ENCODE assay signal across 1 cellular context in genomic region chr1:198674009-198674408, GRCh38.
TF ChIP-seq lines count a peak whose summit lies in the region.

No MANE protein-coding gene starts in this region.

TF ChIP-seq in IMR-90, 13 proteins besides CTCF, POLR2A, EP300 and RAD21:
- TF ChIP-seq FOS (IDR thresholded peaks at IDR 0.05; ENCODE audit: low read depth, low read length) = no peak
- TF ChIP-seq MAZ (IDR thresholded peaks at IDR 0.05; ENCODE audit: borderline replicate concordance, low read depth, low read length) = no peak
- TF ChIP-seq BHLHE40 (IDR thresholded peaks at IDR 0.05; ENCODE audit: low read depth, low read length) = no peak
- no peak for TF ChIP-seq MXI1 (IDR thresholded peaks at IDR 0.05; ENCODE audit: borderline replicate concordance, low read depth, low read length)
